ENCODE assay signal across 26 cellular contexts in the genomic region with DNA sequence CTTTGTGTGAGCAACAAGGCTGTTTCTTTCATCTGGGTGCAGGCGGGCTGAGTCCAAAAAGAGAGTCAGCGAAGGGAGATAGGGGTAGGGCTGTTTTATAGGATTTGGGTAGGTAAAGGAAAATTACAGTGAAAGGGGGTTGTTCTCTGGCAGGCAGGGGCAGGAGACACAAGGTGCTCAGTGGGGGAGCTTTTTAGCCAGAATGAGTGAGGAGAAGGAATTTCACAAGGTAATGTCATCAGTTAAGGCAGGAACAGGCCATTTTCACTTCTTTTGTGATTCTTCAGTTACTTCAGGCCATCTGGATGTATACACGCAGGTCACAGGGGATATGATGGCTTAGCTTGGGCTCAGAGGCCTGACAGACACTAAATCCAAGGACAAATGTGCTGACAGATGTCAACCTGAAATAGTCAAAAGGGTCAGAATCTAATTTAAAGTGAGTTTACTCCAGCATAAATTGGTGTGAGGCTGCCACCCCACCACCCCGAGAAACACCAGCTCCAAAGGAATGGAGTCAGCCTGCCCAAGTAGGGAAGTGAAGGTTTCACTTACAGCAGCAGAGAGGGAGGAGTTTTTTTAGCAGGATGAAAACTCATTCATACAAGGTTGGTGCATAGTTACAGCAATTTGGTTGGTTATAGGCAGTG.
A peak's percentile ranks its signal among the peaks of the same experiment; 100 is the strongest.
DNase-seq lines count a peak whose midpoint lies in the region; FAIRE-seq and TF ChIP-seq lines count a peak whose summit lies in the region.
"Had no signal": no experiment of that assay in that cellular context is flagged by ENCODE, and none has a peak within 500 bp of the region (broad histone marks: within the 10 kb centered on the region; RNA-seq: fewer than 3 reads in every experiment).

No MANE protein-coding gene starts in this region.

- H3K4me3 ChIP-seq in H1 (ENCODE audit: extremely low read depth in 1 of 4, insufficient read depth in 2 of 4, low read depth in 3 of 4, low read length in 4 of 4) (no peak overlapping the region), mesendoderm (ENCODE audit: low read length) (no peak overlapping the region), SJCRH30 (no peak overlapping the region)
- H3K4me3 ChIP-seq: HAP-1, K562 had no signal

- H3K9ac ChIP-seq in H1 (replicated peaks in 1 of 4; ENCODE audit: extremely low read depth in 1 of 4, low read depth in 3 of 4, low read length in 3 of 4) (no peak overlapping the region), mesendoderm (ENCODE audit: low read length) (peak overlapping the region; percentile 3)

- H2BK5ac ChIP-seq in H1 (ENCODE audit: low read depth, low read length) = peak overlapping the region; percentile 98; the same call in 1 of the 2 replicates
- peak overlapping the region; percentile 93 for H2BK5ac ChIP-seq in mesendoderm (ENCODE audit: low read length)

- H3K23me2 ChIP-seq in H1 (ENCODE audit: low read depth, low read length) = no peaks in the 10 kb centered on the region

- TF ChIP-seq RAD21 in H1 (IDR thresholded peaks at IDR 0.05 in 1 of 2, conservative IDR thresholded peaks at IDR 0.05 in 1 of 2; ENCODE audit: low read depth in 2 of 2, low read length in 2 of 2) = no peak

- H3K27me3 ChIP-seq in H1 (replicated peaks in 1 of 4; ENCODE audit: control insufficient read depth in 3 of 4, extremely low read depth in 1 of 4, insufficient read depth in 3 of 4, low read length in 3 of 4) (peaks cover 0 to 2% (median 0%) of the 10 kb centered on the region in 4 experiments; a peak in 2 of 7 replicates), mesendoderm (ENCODE audit: insufficient read depth, low read length, poor library complexity) (no peaks in the 10 kb centered on the region), SJCRH30 (peaks cover 10% of the 10 kb centered on the region)

- no peaks in the 10 kb centered on the region for H3K79me1 ChIP-seq in H1 (ENCODE audit: low read depth, low read length)
- H3K79me1 ChIP-seq in mesendoderm (ENCODE audit: low read length) = no peaks in the 10 kb centered on the region

- H3K79me2 ChIP-seq in H1 (ENCODE audit: control insufficient read depth in 1 of 2, insufficient read depth in 2 of 2, low read length in 2 of 2) = no peaks in the 10 kb centered on the region
- no peaks in the 10 kb centered on the region for H3K79me2 ChIP-seq in mesendoderm (ENCODE audit: control insufficient read depth, insufficient read depth, low read length)

- CTCF ChIA-PET in H1 (lab: Charles Lee; ENCODE audit: partially characterized antibody) = interaction anchor here (1.1 kb wide), 1 partner anchor 571 kb away, joined by 3 read pairs; no protein-coding TSS in a partner anchor

- no peak for TF ChIP-seq EP300 in H1 (IDR thresholded peaks at IDR 0.05; ENCODE audit: borderline replicate concordance in 1 of 2, low read depth in 2 of 2, low read length in 2 of 2)

- H3K27ac ChIP-seq in H1 (ENCODE audit: low read depth, low read length) = no peak overlapping the region; the same call in 1 of the 2 replicates
- H3K27ac ChIP-seq in mesendoderm (ENCODE audit: low read depth, low read length) = peak overlapping the region; percentile 95
- no peak overlapping the region for H3K27ac ChIP-seq in SJCRH30
- H3K27ac ChIP-seq: C4-2B had no signal

- H3K23ac ChIP-seq in H1 (ENCODE audit: insufficient read length) (no peak overlapping the region), mesendoderm (ENCODE audit: low read length) (no peak overlapping the region)

- H3K4me2 ChIP-seq in H1 (ENCODE audit: insufficient read depth in 1 of 2, low read depth in 2 of 2, low read length in 2 of 2) = peak overlapping the region in 1 of 2 experiments; percentile 42; a peak in 2 of 4 replicates
- H3K4me2 ChIP-seq in mesendoderm (ENCODE audit: low read length) = no peak overlapping the region

- H3K36me3 ChIP-seq in H1 (ENCODE audit: control insufficient read depth in 2 of 4, insufficient read depth in 4 of 4, low read length in 3 of 4) = no peaks in the 10 kb centered on the region
- no peaks in the 10 kb centered on the region for H3K36me3 ChIP-seq in mesendoderm (ENCODE audit: control insufficient read depth, insufficient read depth, low read length)
- no peaks in the 10 kb centered on the region for H3K36me3 ChIP-seq in SJCRH30
- H3K36me3 ChIP-seq: HAP-1 had no signal

- H3K18ac ChIP-seq in H1 (ENCODE audit: extremely low read depth, low read length) (peak overlapping the region; percentile 54; the same call in 1 of the 2 replicates), mesendoderm (ENCODE audit: low read length) (peak overlapping the region; percentile 100)

- H2BK12ac ChIP-seq in H1 (ENCODE audit: low read depth, low read length) = peak overlapping the region; percentile 64; the same call in 1 of the 2 replicates

- H3K4ac ChIP-seq in H1 (replicated peaks; ENCODE audit: insufficient read length, low read depth, low read length) (no peak overlapping the region), mesendoderm (ENCODE audit: low read depth, low read length) (peak overlapping the region; percentile 70)

- peak overlapping the region; percentile 82; the same call in 1 of the 2 replicates for H2BK20ac ChIP-seq in H1 (ENCODE audit: low read length)

- TF ChIP-seq POLR2A in H1 (IDR thresholded peaks at IDR 0.05; ENCODE audit: control extremely low read depth in 1 of 2, low read depth in 2 of 2, low read length in 2 of 2) = no peak

- no peak for TF ChIP-seq CTCF in H1 (IDR thresholded peaks at IDR 0.05; ENCODE audit: control extremely low read depth in 1 of 3, insufficient read depth in 1 of 3, low read depth in 1 of 3, low read length in 3 of 3)

- H2BK15ac ChIP-seq in H1 (ENCODE audit: low read length) = no peak overlapping the region
- H2BK15ac ChIP-seq in mesendoderm (replicated peaks; ENCODE audit: low read depth) = no peak overlapping the region

- H4K5ac ChIP-seq in H1 (ENCODE audit: insufficient read length, low read depth, low read length) (no peak overlapping the region), mesendoderm (ENCODE audit: low read length) (peak overlapping the region; percentile 17)

- H2BK120ac ChIP-seq in H1 (replicated peaks; ENCODE audit: low read depth, low read length) (peak overlapping the region; percentile 81), mesendoderm (ENCODE audit: low read depth, low read length) (peak overlapping the region; percentile 99)

- POLR2A ChIA-PET in H1 (lab: Charles Lee; ENCODE audit: partially characterized antibody) = interaction anchor here (0.6 kb wide), 1 partner anchor 69 kb away, joined by 3 read pairs; no protein-coding TSS in a partner anchor

- no peak overlapping the region for H2AFZ ChIP-seq in H1 (ENCODE audit: low read length)

- H2AK5ac ChIP-seq in H1 (ENCODE audit: low read depth, low read length) (peak overlapping the region; percentile 91; the same call in 1 of the 2 replicates), mesendoderm (ENCODE audit: low read length) (no peak overlapping the region)

- no peaks in the 10 kb centered on the region for H4K20me1 ChIP-seq in H1 (replicated peaks in 1 of 2; ENCODE audit: control insufficient read depth in 1 of 2, insufficient read depth in 2 of 2, low read length in 2 of 2)

- DNase-seq in HTR-8/SVneo (ENCODE audit: insufficient read length, low spot score) (no peak), NCI-H524 (lab: John Stamatoyannopoulos, UW) (peak; percentile 85 to 89), H1 (ENCODE audit: low read depth in 1 of 2, low spot score in 2 of 2) (no peak), mesendoderm (peak; percentile 95), pons (ENCODE audit: low spot score) (no peak), NCI-H748 treated with DMSO at 0.1 percent for 48 hours (lab: John Stamatoyannopoulos, UW) (no peak), SJCRH30 (no peak)
- DNase-seq in activated naive CD4-positive, alpha-beta T cell treated with Interleukin-2 at 50 U/mL for 16 hours = no peak
- DNase-seq: Caco-2; CD8-positive, alpha-beta T cell; GF-D8; HFFc6; Kasumi-1; NCI-H1105; NCI-H146; NCI-H1930; NCI-H2107; NK-92 treated with Interleukin-12 subunit alpha and Interleukin-12 subunit beta, amount 100 ng/mL, for 24 hours; PC-3; Right ventricle myocardium superior; T-helper 1 cell had no signal

- FAIRE-seq in HTR-8/SVneo (lab: Jason Lieb, UNC) = peak; percentile 80
- no peak for FAIRE-seq in H1 (lab: Jason Lieb, UNC)
- FAIRE-seq: GM12892, GM19239, K562 had no signal

- H4K91ac ChIP-seq in H1 (replicated peaks; ENCODE audit: insufficient read length, low read length) = peak overlapping the region; percentile 58

- H4K8ac ChIP-seq in H1 (ENCODE audit: extremely low read depth, insufficient read depth, low read length) (no peak overlapping the region), mesendoderm (ENCODE audit: low read depth, low read length) (no peak overlapping the region)

- H3K14ac ChIP-seq in H1 (ENCODE audit: insufficient read length) = no peak overlapping the region

- H3K9me3 ChIP-seq in H1 (ENCODE audit: insufficient read depth in 2 of 2, low read depth in 1 of 2, low read length in 1 of 2) (no peaks in the 10 kb centered on the region), SJCRH30 (replicated peaks) (no peaks in the 10 kb centered on the region)
- H3K9me3 ChIP-seq: Caco-2 had no signal

- 63% methylated on average over 4 of the region's 4 CpGs; no CpG with 5 or more reads in 1 of the 2 experiments for WGBS in H1 (ENCODE audit: extremely low coverage in 1 of 2, insufficient coverage in 1 of 2, insufficient read length in 1 of 2, insufficient replicate concordance in 2 of 2, low coverage in 1 of 2, low lambda C conversion rate in 2 of 2, missing lambda C conversion rate in 1 of 2), 2 experiments
- WGBS in mesendoderm (ENCODE audit: extremely low coverage, insufficient coverage, low lambda C conversion rate) = no CpG with 5 or more reads among the region's 4 CpGs

- peaks cover 9 to 19% (median 12%) of the 10 kb centered on the region in 4 experiments for H3K4me1 ChIP-seq in H1 (replicated peaks in 1 of 4; ENCODE audit: control insufficient read depth in 3 of 4, insufficient read depth in 4 of 4, low read length in 3 of 4)
- peaks cover 25% of the 10 kb centered on the region for H3K4me1 ChIP-seq in mesendoderm (ENCODE audit: control insufficient read depth, low read depth, low read length)
- H3K4me1 ChIP-seq in SJCRH30 = no peaks in the 10 kb centered on the region
- H3K4me1 ChIP-seq: Caco-2, HAP-1 had no signal

- peak overlapping the region; percentile 36 for H3K56ac ChIP-seq in H1 (replicated peaks; ENCODE audit: insufficient read length, low read depth, low read length)
- H3K56ac ChIP-seq in mesendoderm (ENCODE audit: low read length) = peak overlapping the region; percentile 73

TF ChIP-seq in H1, 55 proteins besides CTCF, POLR2A, EP300 and RAD21:
- TF ChIP-seq JUND (IDR thresholded peaks at IDR 0.05; ENCODE audit: low read length) (no peak), TCF12 (IDR thresholded peaks at IDR 0.05; ENCODE audit: low read depth, low read length) (no peak), CHD1 (IDR thresholded peaks at IDR 0.05; ENCODE audit: low read depth, low read length) (no peak), RBBP5 (IDR thresholded peaks at IDR 0.05; ENCODE audit: borderline replicate concordance, low read depth, low read length) (no peak), KDM4A (IDR thresholded peaks at IDR 0.05; ENCODE audit: low read depth, low read length, severe bottlenecking) (no peak), SP1 (IDR thresholded peaks at IDR 0.05; ENCODE audit: low read depth, low read length) (no peak), NANOG (IDR thresholded peaks at IDR 0.05; ENCODE audit: insufficient read depth, low read depth, low read length, poor library complexity, severe bottlenecking) (no peak), EZH2 (IDR thresholded peaks at IDR 0.05; ENCODE audit: low read depth, low read length, severe bottlenecking) (no peak)

Comparison
In these comparisons a context has a peak if more than half of its experiments do, and no peak if none do; other contexts are left out.
1. DNase-seq: peak in NCI-H524 (2 of 2) and mesendoderm (single experiment); none in HTR-8/SVneo (single experiment), H1 (0 of 2), activated naive CD4-positive, alpha-beta T cell treated with Interleukin-2 at 50 U/mL for 16 hours (single experiment), pons (single experiment), NCI-H748 treated with DMSO at 0.1 percent for 48 hours (single experiment) and SJCRH30 (0 of 2).